ENCODE assay signal across 8 cellular contexts in the genomic region with DNA sequence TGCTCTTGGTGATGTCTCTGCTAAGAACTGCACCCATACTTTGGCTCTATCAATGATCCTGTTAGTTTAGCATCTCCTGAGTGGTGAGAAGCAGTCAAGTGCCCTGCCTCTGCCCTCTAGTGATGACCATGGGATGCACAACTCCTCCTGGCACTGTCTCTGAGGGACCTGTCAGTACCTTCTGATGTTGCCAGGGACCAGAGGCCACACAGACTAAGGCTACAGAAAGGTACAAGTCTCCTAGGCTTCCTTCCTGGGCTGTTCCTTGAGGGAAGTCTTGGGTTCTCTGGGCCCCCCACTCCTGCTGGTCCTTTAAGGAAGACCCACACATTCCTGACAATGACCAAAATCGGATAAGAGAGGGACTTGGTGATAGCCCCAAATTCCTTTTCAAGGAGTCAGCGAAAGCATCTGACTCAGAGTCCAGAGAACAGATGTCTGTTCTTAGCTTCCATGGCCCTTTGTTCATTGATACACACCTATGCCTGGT. TPM values are rescaled to one million over a fixed set of nuclear protein-coding genes. Genes with fewer than 3 reads are reported as not detected.
A peak's percentile ranks its signal among the peaks of the same experiment; 100 is the strongest.
DNase-seq lines count a peak whose midpoint lies in the region; ATAC-seq and TF ChIP-seq lines count a peak whose summit lies in the region.

No MANE protein-coding gene starts in this region.

- peaks cover 28% of the 10 kb centered on the region for H3K27me3 ChIP-seq in Panc1 (ENCODE audit: control insufficient read depth, insufficient read depth, low read length)

- H3K27ac ChIP-seq in Panc1 (ENCODE audit: low read length), result no peak overlapping the region

- peak; percentile 86 for ATAC-seq in Panc1
- ATAC-seq in HG03108 (IDR thresholded peaks at IDR 0.05; ENCODE audit: unreplicated experiment), result no peak
- no peak for ATAC-seq in HG03457 (IDR thresholded peaks at IDR 0.05; ENCODE audit: unreplicated experiment)

- H3K4me3 ChIP-seq in Panc1 (ENCODE audit: low read depth in 2 of 2, low read length in 2 of 2), result no peak overlapping the region

- BruUV-seq in Panc1 (replicated peaks; lab: Mats Ljungman, UMichigan), result no TSS peak

- no peaks in the 10 kb centered on the region; the same call in 1 of the 2 replicates for H3K4me1 ChIP-seq in Panc1 (ENCODE audit: control insufficient read depth, insufficient read depth, low read length)

- intact Hi-C loops in Panc1 (cut with micrococcal nuclease; ENCODE audit: unreplicated experiment), result loop anchor here (5.0 kb wide), 1 partner anchor 111 kb away; no protein-coding TSS in a partner anchor

- POLR2A ChIA-PET in Panc1 (lab: Charles Lee), result no interaction called here

- no peaks in the 10 kb centered on the region for H3K36me3 ChIP-seq in Panc1 (ENCODE audit: control insufficient read depth, insufficient read depth, low read length)

- CTCF ChIA-PET in Panc1 (lab: Charles Lee), result interaction anchor here (0.5 to 1.2 kb wide), 3 partner anchors 63 to 112 kb away, joined by 3 to 6 read pairs (median 4); no protein-coding TSS in a partner anchor

- peak; percentile 15 for TF ChIP-seq CTCF in AG09319 (IDR thresholded peaks at IDR 0.05; ENCODE audit: low read depth, low read length)
- TF ChIP-seq CTCF in GM13977 (IDR thresholded peaks at IDR 0.05; ENCODE audit: extremely low read depth, insufficient read depth, missing control alignments), result peak; percentile 50
- TF ChIP-seq CTCF in Panc1 (IDR thresholded peaks at IDR 0.05), result peak; percentile 76

- in situ Hi-C loops in GM13977 (cut with MboI; ENCODE audit: low pct_unique_long_range_greater_than_20kb, low sequenced_read_pairs, unreplicated experiment), result loop anchor here (25.0 kb wide), 1 partner anchor 1589 kb away; a partner anchor contains a TSS
- in situ Hi-C loops in Panc1 (cut with HindIII; ENCODE audit: low pct_unique_long_range_greater_than_20kb, low sequenced_read_pairs), result no loop called here

- DNase-seq in AG09319 (ENCODE audit: extremely low read depth, low read depth) (no peak), GM13977 (ENCODE audit: low spot score) (peak; percentile 58), Panc1 (ENCODE audit: low read depth, low spot score) (no peak), islet precursor cell (peak; percentile 75), NCI-H774 (lab: John Stamatoyannopoulos, UW) (no peak)
- DNase-seq in activated CD4-positive, alpha-beta T cell treated with anti-CD3 and anti-CD28 coated beads, Interleukin-2, amount 50 U/mL, for 1 hour, result no peak

- H3K9me3 ChIP-seq in Panc1 (ENCODE audit: control insufficient read depth, insufficient read depth, low read depth, low read length), result no peaks in the 10 kb centered on the region

RNA-seq across cellular contexts. Expression of a gene that starts 15.3 kb away (rescaled TPM):
- total RNA-seq in Panc1 (2021; ENCODE audit: unreplicated experiment), result 0.15 TPM
- 0.13 TPM for polyA plus RNA-seq in Panc1 (2012; ENCODE audit: insufficient read length)

Comparison
In these comparisons a context has a peak if more than half of its experiments do, and no peak if none do; other contexts are left out.
1. DNase-seq: peak in GM13977 (single experiment) and islet precursor cell (single experiment); none in AG09319 (single experiment), Panc1 (single experiment), activated CD4-positive, alpha-beta T cell treated with anti-CD3 and anti-CD28 coated beads, Interleukin-2, amount 50 U/mL, for 1 hour (single experiment) and NCI-H774 (single experiment).
2. CTCF ChIP-seq: peak in every context shown above with its lines; median percentile 76 in Panc1; 50 in GM13977; 15 in AG09319.